In the genomic region with DNA sequence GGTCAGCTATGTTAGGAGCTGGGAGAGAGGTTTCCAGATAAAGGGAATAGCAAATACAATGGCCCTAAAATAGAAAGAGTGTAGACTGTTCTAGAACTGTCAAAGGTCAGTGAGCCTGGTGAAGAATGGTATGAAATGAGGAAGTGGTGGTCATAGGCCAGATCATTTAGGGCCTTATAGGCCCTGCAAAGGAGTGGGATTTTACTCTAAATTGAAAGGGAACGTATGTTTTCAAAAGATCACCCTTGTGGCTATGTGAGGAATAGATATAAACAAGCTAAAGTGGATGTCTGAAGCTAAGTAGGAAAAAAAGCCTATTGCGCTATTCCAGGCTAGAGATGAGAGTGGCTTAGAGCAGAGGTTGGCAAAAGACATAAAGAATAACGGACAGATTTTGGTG, we compare ENCODE assay signal across 1 cellular context.
TF ChIP-seq lines count a peak whose summit lies in the region.

No MANE protein-coding gene starts in this region.

TF ChIP-seq in HCT116, 20 proteins besides CTCF, POLR2A, EP300 and RAD21:
- TF ChIP-seq ZNF274 (IDR thresholded peaks at IDR 0.05; ENCODE audit: low read depth, low read length) (no peak), CEBPB (IDR thresholded peaks at IDR 0.05; ENCODE audit: low read depth) (no peak), EGR1 (IDR thresholded peaks at IDR 0.05; ENCODE audit: low read depth) (no peak), TCF7L2 (IDR thresholded peaks at IDR 0.05; ENCODE audit: borderline replicate concordance, extremely low read depth, insufficient read depth, insufficient read length) (no peak), ZFX (IDR thresholded peaks at IDR 0.05) (no peak), EZH2phosphoT487 (IDR thresholded peaks at IDR 0.05; ENCODE audit: borderline replicate concordance) (no peak), ELF1 (IDR thresholded peaks at IDR 0.05; ENCODE audit: borderline replicate concordance, low read depth) (no peak), POLR2AphosphoS5 (IDR thresholded peaks at IDR 0.05; ENCODE audit: low read depth, low read length) (no peak), JUND (IDR thresholded peaks at IDR 0.05) (no peak), EZH2 (IDR thresholded peaks at IDR 0.05) (no peak), SIN3A (IDR thresholded peaks at IDR 0.05; ENCODE audit: low read depth) (no peak), SRF (IDR thresholded peaks at IDR 0.05; ENCODE audit: low read depth) (no peak), YY1 (IDR thresholded peaks at IDR 0.05; ENCODE audit: extremely low read depth, insufficient replicate concordance, low read depth, low read length) (no peak), FOSL1 (IDR thresholded peaks at IDR 0.05; ENCODE audit: low read depth) (no peak), SP1 (IDR thresholded peaks at IDR 0.05; ENCODE audit: low read depth) (no peak), CBX3 (IDR thresholded peaks at IDR 0.05; ENCODE audit: low read depth) (no peak)
- TF ChIP-seq, protein P1, sequence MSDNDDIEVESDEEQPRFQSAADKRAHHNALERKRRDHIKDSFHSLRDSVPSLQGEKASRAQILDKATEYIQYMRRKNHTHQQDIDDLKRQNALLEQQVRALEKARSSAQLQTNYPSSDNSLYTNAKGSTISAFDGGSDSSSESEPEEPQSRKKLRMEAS (IDR thresholded peaks at IDR 0.05), result no peak
- TF ChIP-seq, protein P2, sequence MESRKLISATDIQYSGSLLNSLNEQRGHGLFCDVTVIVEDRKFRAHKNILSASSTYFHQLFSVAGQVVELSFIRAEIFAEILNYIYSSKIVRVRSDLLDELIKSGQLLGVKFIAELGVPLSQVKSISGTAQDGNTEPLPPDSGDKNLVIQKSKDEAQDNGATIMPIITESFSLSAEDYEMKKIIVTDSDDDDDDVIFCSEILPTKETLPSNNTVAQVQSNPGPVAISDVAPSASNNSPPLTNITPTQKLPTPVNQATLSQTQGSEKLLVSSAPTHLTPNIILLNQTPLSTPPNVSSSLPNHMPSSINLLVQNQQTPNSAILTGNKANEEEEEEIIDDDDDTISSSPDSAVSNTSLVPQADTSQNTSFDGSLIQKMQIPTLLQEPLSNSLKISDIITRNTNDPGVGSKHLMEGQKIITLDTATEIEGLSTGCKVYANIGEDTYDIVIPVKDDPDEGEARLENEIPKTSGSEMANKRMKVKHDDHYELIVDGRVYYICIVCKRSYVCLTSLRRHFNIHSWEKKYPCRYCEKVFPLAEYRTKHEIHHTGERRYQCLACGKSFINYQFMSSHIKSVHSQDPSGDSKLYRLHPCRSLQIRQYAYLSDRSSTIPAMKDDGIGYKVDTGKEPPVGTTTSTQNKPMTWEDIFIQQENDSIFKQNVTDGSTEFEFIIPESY (IDR thresholded peaks at IDR 0.05; ENCODE audit: extremely low read depth, insufficient replicate concordance, low read length), result no peak
TF ChIP-seq in HCT116: peak in this region for 0.
